9 cellular contexts compared by ENCODE assay signal in the genomic region with DNA sequence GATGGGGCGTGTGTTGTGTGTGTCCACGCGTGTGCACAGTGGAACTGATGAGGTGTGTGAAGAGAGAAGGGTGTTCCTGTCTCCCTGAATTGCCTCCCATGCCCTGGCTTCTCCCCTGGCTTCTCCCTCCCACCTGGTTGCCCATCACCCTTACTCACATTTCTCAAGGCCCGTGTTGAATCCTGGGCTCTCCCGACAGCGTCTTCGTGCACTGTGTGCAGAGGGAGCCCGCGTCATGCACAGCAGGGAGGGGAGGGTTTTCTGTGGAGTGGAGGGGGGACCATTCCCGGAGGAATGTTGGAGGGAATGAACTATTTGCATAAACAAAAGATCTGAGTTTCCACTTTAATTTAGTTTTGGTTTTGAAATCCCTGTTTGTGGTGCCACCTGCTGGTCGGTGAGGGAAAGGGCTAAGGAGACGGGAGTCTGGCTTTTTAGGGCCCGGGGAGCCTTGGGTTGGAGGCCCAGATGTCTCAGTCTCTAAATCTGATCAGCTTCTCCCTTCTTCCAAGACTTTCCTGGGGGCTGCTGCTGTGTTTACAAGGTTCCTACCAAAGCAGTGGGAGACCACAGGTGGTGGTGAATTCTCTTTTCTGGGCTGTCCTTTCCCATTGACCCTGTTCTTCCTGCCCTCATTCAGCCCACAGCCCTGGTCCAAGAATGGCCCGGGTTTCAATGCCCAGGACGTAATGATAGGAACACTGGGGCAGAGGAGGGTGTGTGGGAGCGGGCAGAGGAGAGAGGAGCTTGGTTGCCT. TPM values are rescaled to one million over a fixed set of nuclear protein-coding genes. Genes with fewer than 3 reads are reported as not detected.
DNase-seq lines count a peak whose midpoint lies in the region; ATAC-seq and TF ChIP-seq lines count a peak whose summit lies in the region.
"Had no signal": no experiment of that assay in that cellular context is flagged by ENCODE, and none has a peak within 500 bp of the region (broad histone marks: within the 10 kb centered on the region; RNA-seq: fewer than 3 reads in every experiment).

A gene (minus strand): TSS at position 217 of the 757 bp plus-strand sequence. CDS start 57 bp downstream, at position 160.

- no peaks in the 10 kb centered on the region for H3K9me3 Mint-ChIP-seq in activated T-helper 17 cell treated with anti-CD3 and anti-CD28 coated beads, Interleukin-2, amount 50 U/mL, for 72 hours
- no peaks in the 10 kb centered on the region for H3K9me3 Mint-ChIP-seq in natural killer cell treated with Interleukin-12 subunit alpha and Interleukin-12 subunit beta and Interleukin-15 and Interleukin-18, amount 100 ng/mL, for 72 hours
- H3K9me3 Mint-ChIP-seq in stimulated activated naive CD8-positive, alpha-beta T cell treated with anti-CD3 and anti-CD28 coated beads, Interleukin-15, Interleukin-2, amounts not matched to agents 100 ng/mL and 50 ng/mL, for 24 hours = no peaks in the 10 kb centered on the region

- H2AFZ ChIP-seq in PC-3 (ENCODE audit: low read length) = peak within 1 kb of the TSS; percentile 91

- H3K4me1 ChIP-seq in HEK293 (ENCODE audit: control insufficient read depth, insufficient read depth, low read length) (no peaks in the 10 kb centered on the region), PC-3 (ENCODE audit: insufficient read depth, low read length) (peaks cover 3% of the 10 kb centered on the region; the same call in 1 of the 2 replicates)

- H3K9me3 ChIP-seq in HEK293 (ENCODE audit: control insufficient read depth, insufficient read depth, low read depth, low read length) = no peaks in the 10 kb centered on the region
- no peaks in the 10 kb centered on the region for H3K9me3 ChIP-seq in PC-3 (ENCODE audit: low read length)

- TF ChIP-seq CTCF in C4-2B (conservative IDR thresholded peaks at IDR 0.05) (peak; percentile 94), HEK293 (tag by site-specific recombination; IDR thresholded peaks at IDR 0.05) (peak; percentile 74), PC-3 (conservative IDR thresholded peaks at IDR 0.05; ENCODE audit: low read depth, low read length) (peak; percentile 82), fibroblast of pulmonary artery (IDR thresholded peaks at IDR 0.05; ENCODE audit: low read length, missing control alignments) (peak; percentile 86)

- CTCF ChIA-PET in HEK293 (lab: Yijun Ruan, JAX) = interaction anchor here (0.6 to 2.7 kb wide), 19 partner anchors 10 to 170 kb away, joined by 3 to 18 read pairs (median 4); a partner anchor contains a TSS
- CTCF ChIA-PET in PC-3 (lab: Charles Lee) = no interaction called here

- H3K4me3 ChIP-seq in HEK293 (ENCODE audit: low read depth, low read length) (peak within 1 kb of the TSS; percentile 38), PC-3 (ENCODE audit: low read length) (peak within 1 kb of the TSS; percentile 66), fibroblast of pulmonary artery (replicated peaks; ENCODE audit: low read depth, low read length) (peak within 1 kb of the TSS; percentile 84)

- no peaks in the 10 kb centered on the region for H3K4me1 Mint-ChIP-seq in activated T-helper 17 cell treated with anti-CD3 and anti-CD28 coated beads, Interleukin-2, amount 50 U/mL, for 72 hours
- peaks cover 5% of the 10 kb centered on the region in 2 donors for H3K4me1 Mint-ChIP-seq in natural killer cell treated with Interleukin-12 subunit alpha and Interleukin-12 subunit beta and Interleukin-15 and Interleukin-18, amount 100 ng/mL, for 72 hours (ENCODE audit: low read depth in 2 of 2)
- peaks cover 6% of the 10 kb centered on the region for H3K4me1 Mint-ChIP-seq in stimulated activated naive CD8-positive, alpha-beta T cell treated with anti-CD3 and anti-CD28 coated beads, Interleukin-15, Interleukin-2, amounts not matched to agents 100 ng/mL and 50 ng/mL, for 24 hours (ENCODE audit: low read depth)

- peak within 1 kb of the TSS; percentile 84 for H3K4me3 Mint-ChIP-seq in activated T-helper 17 cell treated with anti-CD3 and anti-CD28 coated beads, Interleukin-2, amount 50 U/mL, for 72 hours
- peak within 1 kb of the TSS; percentile 75 for H3K4me3 Mint-ChIP-seq in natural killer cell treated with Interleukin-12 subunit alpha and Interleukin-12 subunit beta and Interleukin-15 and Interleukin-18, amount 100 ng/mL, for 72 hours
- peak within 1 kb of the TSS; percentile 78 for H3K4me3 Mint-ChIP-seq in stimulated activated naive CD8-positive, alpha-beta T cell treated with anti-CD3 and anti-CD28 coated beads, Interleukin-15, Interleukin-2, amounts not matched to agents 100 ng/mL and 50 ng/mL, for 24 hours

- peak within 1 kb of the TSS; percentile 29; the same call in 1 of the 2 replicates for H3K9ac ChIP-seq in PC-3 (ENCODE audit: low read length)

- H3K4me2 ChIP-seq in PC-3 (ENCODE audit: low read length) = peak within 1 kb of the TSS; percentile 88

- H3F3A ChIP-seq in PC-3 (ENCODE audit: low read length, unreplicated experiment) = no peaks in the 10 kb centered on the region

- peak; percentile 63 for DNase-seq in PC-3
- peak; percentile 95 for DNase-seq in fibroblast of pulmonary artery (ENCODE audit: low read depth)
- DNase-seq in natural killer cell treated with Interleukin-12 subunit alpha and Interleukin-12 subunit beta and Interleukin-15 and Interleukin-18, amount 100 ng/mL, for 72 hours (ENCODE audit: low spot score) = peak; percentile 70
- no peak for DNase-seq in SKM-1 treated with dmso at 0.1 percent for 144 hours (lab: John Stamatoyannopoulos, UW; ENCODE audit: unreplicated experiment)

- H3K27me3 ChIP-seq in PC-3 (ENCODE audit: low read length) = no peaks in the 10 kb centered on the region

- peak; percentile 72 for ATAC-seq in PC-3
- peak; percentile 82 for ATAC-seq in activated T-helper 17 cell treated with anti-CD3 and anti-CD28 coated beads, Interleukin-2, amount 50 U/mL, for 72 hours (replicated peaks)
- peak; percentile 55 to 66 for ATAC-seq in natural killer cell treated with Interleukin-12 subunit alpha and Interleukin-12 subunit beta and Interleukin-15 and Interleukin-18, amount 100 ng/mL, for 72 hours

- POLR2A ChIA-PET in HEK293 (lab: Yijun Ruan, JAX) = no interaction called here
- POLR2A ChIA-PET in PC-3 (lab: Charles Lee; ENCODE audit: unreplicated experiment) = interaction anchor here (0.5 kb wide), 1 partner anchor 148 kb away, joined by 6 read pairs; a partner anchor contains a TSS

- intact Hi-C loops in PC-3 (cut with micrococcal nuclease) = loop anchor here (1.0 to 2.0 kb wide), 2 partner anchors 32 to 74 kb away; a partner anchor contains a TSS

- H3K27ac Mint-ChIP-seq in activated T-helper 17 cell treated with anti-CD3 and anti-CD28 coated beads, Interleukin-2, amount 50 U/mL, for 72 hours = peak within 1 kb of the TSS; percentile 79
- H3K27ac Mint-ChIP-seq in natural killer cell treated with Interleukin-12 subunit alpha and Interleukin-12 subunit beta and Interleukin-15 and Interleukin-18, amount 100 ng/mL, for 72 hours = peak within 1 kb of the TSS in 1 of 2 donors; percentile 75
- H3K27ac Mint-ChIP-seq in stimulated activated naive CD8-positive, alpha-beta T cell treated with anti-CD3 and anti-CD28 coated beads, Interleukin-15, Interleukin-2, amounts not matched to agents 100 ng/mL and 50 ng/mL, for 24 hours = peak within 1 kb of the TSS; percentile 70

- no peaks in the 10 kb centered on the region for H3K79me2 ChIP-seq in PC-3 (ENCODE audit: low read length)

- H3K27ac ChIP-seq in C4-2B = peak within 1 kb of the TSS; percentile 29; the same call in 1 of the 2 replicates
- no peak within 1 kb of the TSS for H3K27ac ChIP-seq in HEK293 (ENCODE audit: extremely low read depth, low read depth, low read length)
- H3K27ac ChIP-seq in PC-3 (ENCODE audit: low read length) = no peak within 1 kb of the TSS
- H3K27ac ChIP-seq: epithelial cell of prostate had no signal

- no peaks in the 10 kb centered on the region for H3K36me3 Mint-ChIP-seq in activated T-helper 17 cell treated with anti-CD3 and anti-CD28 coated beads, Interleukin-2, amount 50 U/mL, for 72 hours (ENCODE audit: low read depth)
- H3K36me3 Mint-ChIP-seq in natural killer cell treated with Interleukin-12 subunit alpha and Interleukin-12 subunit beta and Interleukin-15 and Interleukin-18, amount 100 ng/mL, for 72 hours = no peaks in the 10 kb centered on the region
- H3K36me3 Mint-ChIP-seq in stimulated activated naive CD8-positive, alpha-beta T cell treated with anti-CD3 and anti-CD28 coated beads, Interleukin-15, Interleukin-2, amounts not matched to agents 100 ng/mL and 50 ng/mL, for 24 hours (ENCODE audit: low read depth) = no peaks in the 10 kb centered on the region

- no peaks in the 10 kb centered on the region for H4K20me1 ChIP-seq in PC-3 (ENCODE audit: low read length)

- H3K9me2 ChIP-seq in PC-3 (replicated peaks; ENCODE audit: low read length) = no peaks in the 10 kb centered on the region

- peaks cover 5% of the 10 kb centered on the region for H3K27me3 Mint-ChIP-seq in activated T-helper 17 cell treated with anti-CD3 and anti-CD28 coated beads, Interleukin-2, amount 50 U/mL, for 72 hours
- no peaks in the 10 kb centered on the region for H3K27me3 Mint-ChIP-seq in natural killer cell treated with Interleukin-12 subunit alpha and Interleukin-12 subunit beta and Interleukin-15 and Interleukin-18, amount 100 ng/mL, for 72 hours
- no peaks in the 10 kb centered on the region for H3K27me3 Mint-ChIP-seq in stimulated activated naive CD8-positive, alpha-beta T cell treated with anti-CD3 and anti-CD28 coated beads, Interleukin-15, Interleukin-2, amounts not matched to agents 100 ng/mL and 50 ng/mL, for 24 hours

- no TSS peak for BruUV-seq in PC-3 (replicated peaks; lab: Mats Ljungman, UMichigan)

- H3K36me3 ChIP-seq in HEK293 (ENCODE audit: control insufficient read depth in 2 of 2, insufficient read depth in 1 of 2, low read length in 2 of 2) (no peaks in the 10 kb centered on the region), PC-3 (ENCODE audit: low read depth, low read length) (no peaks in the 10 kb centered on the region)

TF ChIP-seq in HEK293, 187 proteins besides CTCF, POLR2A, EP300 and RAD21 (continues in another document):
- no peak for TF ChIP-seq ZNF560 (tag by site-specific recombination; IDR thresholded peaks at IDR 0.05; ENCODE audit: borderline replicate concordance)
- TF ChIP-seq EGR2 (tag by site-specific recombination; IDR thresholded peaks at IDR 0.05; ENCODE audit: low read depth) = no peak
- TF ChIP-seq HOXD13 (CRISPR knock-in tag; IDR thresholded peaks at IDR 0.05; ENCODE audit: borderline replicate concordance) = no peak
- no peak for TF ChIP-seq ZNF621 (tag by site-specific recombination; IDR thresholded peaks at IDR 0.05)

RNA-seq across cellular contexts. Expression of the gene that starts here (rescaled TPM):
- 4.4 and 9.6 TPM in 2 replicates for total RNA-seq in PC-3 (2014; rRNA removed)
- total RNA-seq in activated T-helper 17 cell treated with anti-CD3 and anti-CD28 coated beads, Interleukin-2, amount 50 U/mL, for 72 hours = 1 to 10 TPM; 3.2 to 3.3 TPM
- total RNA-seq in natural killer cell treated with Interleukin-12 subunit alpha and Interleukin-12 subunit beta and Interleukin-15 and Interleukin-18, amount 100 ng/mL, for 72 hours = 1 to 10 TPM; 1.6 to 1.7 TPM
